24 cellular contexts compared by ENCODE assay signal in the genomic region with DNA sequence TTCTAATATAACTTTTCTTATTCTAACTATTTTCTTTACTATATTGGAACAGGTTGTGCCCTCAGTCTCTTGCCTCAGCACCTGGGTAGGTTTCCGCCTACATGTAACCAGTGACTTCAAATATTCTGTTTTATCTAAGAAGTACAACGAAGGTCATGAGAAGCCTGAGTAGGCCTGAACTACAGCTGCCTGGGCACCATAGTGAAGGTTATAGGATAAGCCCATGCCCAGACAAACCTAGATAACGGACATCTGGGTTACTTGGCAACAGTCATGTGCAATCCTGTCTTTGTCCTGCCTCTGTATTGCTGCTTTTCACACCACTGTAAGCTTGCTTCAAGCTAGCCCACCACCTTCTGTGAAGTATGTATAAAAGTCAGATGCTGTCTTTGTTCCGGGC.
"Had no signal": no experiment of that assay in that cellular context is flagged by ENCODE, and none has a peak within 500 bp of the region (broad histone marks: within the 10 kb centered on the region; RNA-seq: fewer than 3 reads in every experiment).

No MANE protein-coding gene starts in this region.

- H2AFZ ChIP-seq: neural progenitor cell had no signal

- H3K4me3 Mint-ChIP-seq: activated CD4-positive, alpha-beta T cell treated with anti-CD3 and anti-CD28 coated beads for 36 hours; activated naive CD8-positive, alpha-beta T cell treated with anti-CD3 and anti-CD28 coated beads for 36 hours; naive thymus-derived CD4-positive, alpha-beta T cell; neural progenitor cell; T-helper 2 cell treated with Interferon-gamma antibody and Interleukin-4, amounts not matched to agents 5 μg/mL and 100 μg/mL, for 36 hours; WTC11 had no signal

- H3K9me3 Mint-ChIP-seq: activated naive CD8-positive, alpha-beta T cell treated with anti-CD3 and anti-CD28 coated beads for 36 hours; naive thymus-derived CD4-positive, alpha-beta T cell; neural progenitor cell; T-helper 2 cell treated with Interferon-gamma antibody and Interleukin-4, amounts not matched to agents 5 μg/mL and 100 μg/mL, for 36 hours had no signal

- H3K27ac ChIP-seq: epithelial cell of prostate, neural progenitor cell, ovary had no signal

- DNase-seq: activated CD4-positive, alpha-beta T cell treated with anti-CD3 and anti-CD28 coated beads for 36 hours; activated CD4-positive, alpha-beta T cell treated with anti-CD3 and anti-CD28 coated beads, Interleukin-2, amount 50 U/mL, for 48 hours; activated naive CD4-positive, alpha-beta T cell; activated naive CD8-positive, alpha-beta T cell treated with anti-CD3 and anti-CD28 coated beads for 36 hours; amniotic stem cell; dorsolateral prefrontal cortex; foreskin fibroblast; hypothalamus; kidney; left lung; mesenchymal stem cell; mucosa of descending colon; naive thymus-derived CD4-positive, alpha-beta T cell; spleen; stimulated activated CD4-positive, alpha-beta T cell treated with anti-CD3 and anti-CD28 coated beads, Interleukin-4, amount 100 ng/mL, for 4 hours; stimulated activated naive CD4-positive, alpha-beta T cell; trophoblast cell had no signal

- H3K4me3 ChIP-seq: cardiac muscle cell, left lung, mucosa of descending colon, neural progenitor cell, ovary had no signal

- H3K27me3 ChIP-seq: cardiac muscle cell, dorsolateral prefrontal cortex, left lung, neural progenitor cell, ovary, spleen had no signal

- H3K9me3 ChIP-seq: left lung, mucosa of descending colon, ovary, spleen had no signal

- H3K27ac Mint-ChIP-seq: activated CD4-positive, alpha-beta T cell treated with anti-CD3 and anti-CD28 coated beads for 36 hours; activated naive CD8-positive, alpha-beta T cell treated with anti-CD3 and anti-CD28 coated beads for 36 hours; naive thymus-derived CD4-positive, alpha-beta T cell; neural progenitor cell; T-helper 2 cell treated with Interferon-gamma antibody and Interleukin-4, amounts not matched to agents 5 μg/mL and 100 μg/mL, for 36 hours; WTC11 had no signal

- ATAC-seq: activated CD4-positive, alpha-beta T cell treated with anti-CD3 and anti-CD28 coated beads for 36 hours; left lung; mucosa of descending colon; naive thymus-derived CD4-positive, alpha-beta T cell; sciatic nerve; WTC11 had no signal

- H3K9ac ChIP-seq: neural progenitor cell had no signal

- H3K36me3 Mint-ChIP-seq: activated naive CD8-positive, alpha-beta T cell treated with anti-CD3 and anti-CD28 coated beads for 36 hours; neural progenitor cell; WTC11 had no signal

- H3K27me3 Mint-ChIP-seq: activated CD4-positive, alpha-beta T cell treated with anti-CD3 and anti-CD28 coated beads for 36 hours; activated naive CD8-positive, alpha-beta T cell treated with anti-CD3 and anti-CD28 coated beads for 36 hours; naive thymus-derived CD4-positive, alpha-beta T cell had no signal

- H3K36me3 ChIP-seq: cardiac muscle cell, left lung, neural progenitor cell, ovary, spleen had no signal

- H3K4me2 ChIP-seq: neural progenitor cell had no signal
